In genomic region chr14:49623941-49624806, GRCh38 we compare ENCODE assay signal across 1 cellular context.
TF ChIP-seq lines count a peak whose summit lies in the region.

No MANE protein-coding gene starts in this region.

TF ChIP-seq in endothelial cell of umbilical vein, 7 proteins besides CTCF, POLR2A, EP300 and RAD21:
- no peak for TF ChIP-seq GATA2 (IDR thresholded peaks at IDR 0.05; ENCODE audit: insufficient read depth, insufficient read length, low read depth, low read length)
